ENCODE assay signal across 8 cellular contexts in genomic region chr16:66740533-66740932, GRCh38. TPM values are rescaled to one million over a fixed set of nuclear protein-coding genes. Genes with fewer than 3 reads are reported as not detected.
DNase-seq lines count a peak whose midpoint lies in the region; ATAC-seq and TF ChIP-seq lines count a peak whose summit lies in the region.

No MANE protein-coding gene starts in this region.

- peaks cover 5% of the 10 kb centered on the region for H4K20me1 ChIP-seq in HCT116 (ENCODE audit: insufficient read depth)

- RAD21 ChIA-PET in HCT116 (lab: Charles Lee; ENCODE audit: low non-redundant PET in 1 of 2, low total read pairs in 2 of 2, uncharacterized antibody in 2 of 2, unreplicated experiment in 2 of 2), result interaction anchor here (0.6 to 1.0 kb wide), 2 partner anchors 74 to 132 kb away, joined by 3 to 4 read pairs; no protein-coding TSS in a partner anchor

- H3K36me3 ChIP-seq in HCT116 (ENCODE audit: control insufficient read depth in 1 of 2, insufficient read depth in 2 of 2, low read length in 2 of 2), result peaks cover 32 to 36% of the 10 kb centered on the region in 2 experiments; a peak in 3 of 4 replicates
- peaks cover 55% of the 10 kb centered on the region for H3K36me3 ChIP-seq in cardiac muscle cell

- no peak overlapping the region for H3K4me3 ChIP-seq in HCT116 (replicated peaks in 1 of 2; ENCODE audit: low read depth in 1 of 2, low read length in 2 of 2)
- no peak overlapping the region for H3K4me3 ChIP-seq in cardiac muscle cell
- no peak overlapping the region for H3K4me3 ChIP-seq in skin epidermis

- H3K27ac Mint-ChIP-seq in activated naive CD4-positive, alpha-beta T cell treated with anti-CD3 and anti-CD28 coated beads, Interleukin-2, amount 50 U/mL, for 72 hours, result peak overlapping the region; percentile 8 to 30

- peak overlapping the region; percentile 30 for H3K4me2 ChIP-seq in HCT116 (ENCODE audit: low read length)

- H3K27ac ChIP-seq in HCT116 (ENCODE audit: low read depth, low read length), result peak overlapping the region; percentile 34; the same call in 1 of the 2 replicates
- peak overlapping the region; percentile 63 for H3K27ac ChIP-seq in cardiac muscle cell
- H3K27ac ChIP-seq in skin epidermis, result peak overlapping the region in 18 of 21 experiments; percentile 11 to 79 (median 55)

- no peaks in the 10 kb centered on the region for H3K9me2 ChIP-seq in HCT116 (ENCODE audit: insufficient read depth)

- H3K27me3 ChIP-seq in HCT116 (ENCODE audit: insufficient read depth, low read length) (no peaks in the 10 kb centered on the region), cardiac muscle cell (no peaks in the 10 kb centered on the region)

- no TSS peak for BruUV-seq in HCT116 (replicated peaks; lab: Mats Ljungman, UMichigan)

- no peak overlapping the region for H2AFZ ChIP-seq in HCT116 (ENCODE audit: low read depth, low read length, poor library complexity, severe bottlenecking)

- CTCF ChIA-PET in HCT116 (lab: Charles Lee), result interaction anchor here (0.6 to 3.2 kb wide), 18 partner anchors 8 to 334 kb away, joined by 3 to 22 read pairs (median 4); partner anchors contain the start of genes DYNC1LI2 and NAE1

- TF ChIP-seq POLR2A in HCT116 (IDR thresholded peaks at IDR 0.05; ENCODE audit: borderline replicate concordance, extremely low read depth, insufficient read depth, insufficient read length), result no peak

- TF ChIP-seq RAD21 in HCT116 (IDR thresholded peaks at IDR 0.05; ENCODE audit: low read depth), result no peak

- intact Hi-C loops in HCT116 (cut with micrococcal nuclease), result loop anchor here (5.0 kb wide), 2 partner anchors 127 to 333 kb away; no protein-coding TSS in a partner anchor

- H3K9ac ChIP-seq in HCT116 (ENCODE audit: low read length), result no peak overlapping the region

- DNase-seq in HCT116 (ENCODE audit: low read depth, low spot score), result no peak
- no peak for DNase-seq in activated naive CD4-positive, alpha-beta T cell treated with anti-CD3 and anti-CD28 coated beads, Interleukin-2, amount 50 U/mL, for 72 hours (ENCODE audit: low spot score in 2 of 2)
- DNase-seq in cardiac muscle cell (ENCODE audit: low read depth in 1 of 2, low spot score in 1 of 2), result no peak
- DNase-seq in NCI-H345 (lab: John Stamatoyannopoulos, UW), result no peak
- no peak for DNase-seq in NCI-H446 treated with DMSO at 0.1 percent for 48 hours (lab: John Stamatoyannopoulos, UW)
- DNase-seq in stimulated activated CD4-positive, alpha-beta T cell treated with anti-CD3 and anti-CD28 coated beads, Interleukin-12 subunit alpha, Interleukin-12 subunit beta, amount 100 ng/mL, for 4 hours, result no peak

- POLR2A ChIA-PET in HCT116 (lab: Charles Lee), result no interaction called here

- H3K9me3 Mint-ChIP-seq in activated naive CD4-positive, alpha-beta T cell treated with anti-CD3 and anti-CD28 coated beads, Interleukin-2, amount 50 U/mL, for 72 hours, result no peaks in the 10 kb centered on the region

- H3K4me1 ChIP-seq in HCT116 (ENCODE audit: control insufficient read depth in 1 of 2, insufficient read depth in 2 of 2, low read length in 2 of 2), result peaks cover 32 to 43% of the 10 kb centered on the region in 2 experiments
- no peaks in the 10 kb centered on the region for H3K4me1 ChIP-seq in cardiac muscle cell (ENCODE audit: low read depth)

- TF ChIP-seq CTCF in HCT116 (IDR thresholded peaks at IDR 0.05 in 2 of 3, conservative IDR thresholded peaks at IDR 0.05 in 1 of 3; ENCODE audit: borderline replicate concordance in 1 of 3, insufficient read depth in 1 of 3, low read depth in 2 of 3, low read length in 2 of 3) (no peak), cardiac muscle cell (IDR thresholded peaks at IDR 0.05; ENCODE audit: low read depth, low read length) (no peak)

- H3K79me2 ChIP-seq in HCT116 (ENCODE audit: insufficient read depth, low read length), result peaks cover 72% of the 10 kb centered on the region

- H3K36me3 Mint-ChIP-seq in activated naive CD4-positive, alpha-beta T cell treated with anti-CD3 and anti-CD28 coated beads, Interleukin-2, amount 50 U/mL, for 72 hours, result peaks cover 0 to 7% of the 10 kb centered on the region in 2 donors

- H3K9me3 ChIP-seq in HCT116 (ENCODE audit: control insufficient read depth in 1 of 2, insufficient read depth in 1 of 2, low read depth in 1 of 2, low read length in 2 of 2), result no peaks in the 10 kb centered on the region
- H3K9me3 ChIP-seq in cardiac muscle cell (ENCODE audit: low read depth), result no peaks in the 10 kb centered on the region

- ATAC-seq in HCT116 (0 out of 2 replicates have a peak, but pooled peaks have one; percentile 23), GM19328 (IDR thresholded peaks at IDR 0.05; ENCODE audit: unreplicated experiment) (no peak)
- ATAC-seq in activated naive CD4-positive, alpha-beta T cell treated with anti-CD3 and anti-CD28 coated beads, Interleukin-2, amount 50 U/mL, for 72 hours, result no peak

TF ChIP-seq in HCT116, 20 proteins besides CTCF, POLR2A, EP300 and RAD21:
- TF ChIP-seq MAX (IDR thresholded peaks at IDR 0.05) (no peak), SP1 (IDR thresholded peaks at IDR 0.05; ENCODE audit: low read depth) (0 out of 2 replicates have a peak, but pooled peaks have one; percentile 16)

RNA-seq across cellular contexts. Expression of gene DYNC1LI2, which starts 10.9 kb away (rescaled TPM):
- 92.8 TPM for total RNA-seq in HCT116 (2021; ENCODE audit: unreplicated experiment)
- 33.8 and 38.5 TPM in 2 replicates for polyA plus RNA-seq in HCT116 (2012)
- 10 to 100 TPM; 51.6 to 61.4 TPM for total RNA-seq in activated naive CD4-positive, alpha-beta T cell treated with anti-CD3 and anti-CD28 coated beads, Interleukin-2, amount 50 U/mL, for 72 hours
- total RNA-seq in cardiac muscle cell, result 54.5 and 58.6 TPM in 2 replicates
- polyA plus RNA-seq in cardiac muscle cell, result 76.0 and 89.6 TPM in 2 replicates

RNA-seq across cellular contexts. Expression of gene CMTM4, which starts 44.0 kb away (rescaled TPM):
- total RNA-seq in HCT116 (2021; ENCODE audit: unreplicated experiment) (77.8 TPM), cardiac muscle cell (42.3 and 61.6 TPM in 2 replicates)
- 35.7 and 42.5 TPM in 2 replicates for polyA plus RNA-seq in HCT116 (2012)
- 1 to 10 TPM; 2.4 to 3.3 TPM for total RNA-seq in activated naive CD4-positive, alpha-beta T cell treated with anti-CD3 and anti-CD28 coated beads, Interleukin-2, amount 50 U/mL, for 72 hours
- 19.7 and 22.8 TPM in 2 replicates for polyA plus RNA-seq in cardiac muscle cell
